Comparison of ENCODE assay signal across 1 cellular context in the genomic region with DNA sequence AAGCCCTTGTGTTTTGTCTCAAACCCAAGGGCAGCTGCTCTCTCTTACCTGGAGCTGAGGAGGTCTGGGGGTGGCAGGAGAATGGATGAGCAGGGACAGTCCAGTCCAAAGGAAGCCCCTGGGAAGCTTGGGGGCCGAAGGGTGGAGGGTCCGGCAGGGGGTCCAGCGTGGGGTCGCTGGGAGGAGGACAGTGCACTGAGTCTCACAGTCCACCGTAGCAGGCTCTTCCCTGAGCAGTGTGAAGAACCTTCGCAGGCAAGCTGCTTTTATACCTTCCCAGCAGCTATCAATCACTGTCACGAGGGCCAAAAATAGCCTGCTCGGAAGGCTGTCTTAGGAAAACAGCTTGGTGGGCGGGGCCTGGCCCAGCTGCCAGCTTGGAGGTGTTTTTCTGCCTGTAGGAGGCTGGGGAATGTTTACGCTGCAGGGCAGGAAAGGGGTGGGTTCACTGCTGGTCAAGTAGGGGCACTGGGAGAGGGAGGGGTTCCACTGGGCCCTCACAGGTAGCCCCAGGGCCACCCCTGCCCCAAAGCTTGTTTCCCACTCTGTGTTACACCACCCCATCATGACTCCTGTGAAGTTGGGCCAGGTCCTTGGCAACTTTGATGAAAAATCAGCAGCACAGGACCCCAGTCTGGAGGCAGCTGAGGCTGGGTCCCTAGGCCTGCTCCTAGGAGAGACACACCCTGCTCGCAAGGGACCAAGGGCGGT.
TF ChIP-seq lines count a peak whose summit lies in the region.

Gene DEPP1, minus strand, starts transcription at position 240 of the 711 bp plus-strand sequence. CDS start 779 bp downstream, outside the sequence.

TF ChIP-seq in HEK293, 187 proteins besides CTCF, POLR2A, EP300 and RAD21 (continued from another document and continues in another):
- TF ChIP-seq GLIS2 (tag by site-specific recombination; IDR thresholded peaks at IDR 0.05), result peak; percentile 86
- TF ChIP-seq, protein P1, sequence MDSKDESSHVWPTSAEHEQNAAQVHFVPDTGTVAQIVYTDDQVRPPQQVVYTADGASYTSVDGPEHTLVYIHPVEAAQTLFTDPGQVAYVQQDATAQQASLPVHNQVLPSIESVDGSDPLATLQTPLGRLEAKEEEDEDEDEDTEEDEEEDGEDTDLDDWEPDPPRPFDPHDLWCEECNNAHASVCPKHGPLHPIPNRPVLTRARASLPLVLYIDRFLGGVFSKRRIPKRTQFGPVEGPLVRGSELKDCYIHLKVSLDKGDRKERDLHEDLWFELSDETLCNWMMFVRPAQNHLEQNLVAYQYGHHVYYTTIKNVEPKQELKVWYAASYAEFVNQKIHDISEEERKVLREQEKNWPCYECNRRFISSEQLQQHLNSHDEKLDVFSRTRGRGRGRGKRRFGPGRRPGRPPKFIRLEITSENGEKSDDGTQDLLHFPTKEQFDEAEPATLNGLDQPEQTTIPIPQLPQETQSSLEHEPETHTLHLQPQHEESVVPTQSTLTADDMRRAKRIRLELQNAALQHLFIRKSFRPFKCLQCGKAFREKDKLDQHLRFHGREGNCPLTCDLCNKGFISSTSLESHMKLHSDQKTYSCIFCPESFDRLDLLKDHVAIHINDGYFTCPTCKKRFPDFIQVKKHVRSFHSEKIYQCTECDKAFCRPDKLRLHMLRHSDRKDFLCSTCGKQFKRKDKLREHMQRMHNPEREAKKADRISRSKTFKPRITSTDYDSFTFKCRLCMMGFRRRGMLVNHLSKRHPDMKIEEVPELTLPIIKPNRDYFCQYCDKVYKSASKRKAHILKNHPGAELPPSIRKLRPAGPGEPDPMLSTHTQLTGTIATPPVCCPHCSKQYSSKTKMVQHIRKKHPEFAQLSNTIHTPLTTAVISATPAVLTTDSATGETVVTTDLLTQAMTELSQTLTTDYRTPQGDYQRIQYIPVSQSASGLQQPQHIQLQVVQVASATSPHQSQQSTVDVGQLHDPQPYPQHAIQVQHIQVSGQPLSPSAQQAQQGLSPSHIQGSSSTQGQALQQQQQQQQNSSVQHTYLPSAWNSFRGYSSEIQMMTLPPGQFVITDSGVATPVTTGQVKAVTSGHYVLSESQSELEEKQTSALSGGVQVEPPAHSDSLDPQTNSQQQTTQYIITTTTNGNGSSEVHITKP (tag by site-specific recombination; IDR thresholded peaks at IDR 0.05), result peak; percentile 92
- TF ChIP-seq ZFHX2 (tag by site-specific recombination; conservative IDR thresholded peaks at IDR 0.05), result peak; percentile 79
- TF ChIP-seq, protein P2, sequence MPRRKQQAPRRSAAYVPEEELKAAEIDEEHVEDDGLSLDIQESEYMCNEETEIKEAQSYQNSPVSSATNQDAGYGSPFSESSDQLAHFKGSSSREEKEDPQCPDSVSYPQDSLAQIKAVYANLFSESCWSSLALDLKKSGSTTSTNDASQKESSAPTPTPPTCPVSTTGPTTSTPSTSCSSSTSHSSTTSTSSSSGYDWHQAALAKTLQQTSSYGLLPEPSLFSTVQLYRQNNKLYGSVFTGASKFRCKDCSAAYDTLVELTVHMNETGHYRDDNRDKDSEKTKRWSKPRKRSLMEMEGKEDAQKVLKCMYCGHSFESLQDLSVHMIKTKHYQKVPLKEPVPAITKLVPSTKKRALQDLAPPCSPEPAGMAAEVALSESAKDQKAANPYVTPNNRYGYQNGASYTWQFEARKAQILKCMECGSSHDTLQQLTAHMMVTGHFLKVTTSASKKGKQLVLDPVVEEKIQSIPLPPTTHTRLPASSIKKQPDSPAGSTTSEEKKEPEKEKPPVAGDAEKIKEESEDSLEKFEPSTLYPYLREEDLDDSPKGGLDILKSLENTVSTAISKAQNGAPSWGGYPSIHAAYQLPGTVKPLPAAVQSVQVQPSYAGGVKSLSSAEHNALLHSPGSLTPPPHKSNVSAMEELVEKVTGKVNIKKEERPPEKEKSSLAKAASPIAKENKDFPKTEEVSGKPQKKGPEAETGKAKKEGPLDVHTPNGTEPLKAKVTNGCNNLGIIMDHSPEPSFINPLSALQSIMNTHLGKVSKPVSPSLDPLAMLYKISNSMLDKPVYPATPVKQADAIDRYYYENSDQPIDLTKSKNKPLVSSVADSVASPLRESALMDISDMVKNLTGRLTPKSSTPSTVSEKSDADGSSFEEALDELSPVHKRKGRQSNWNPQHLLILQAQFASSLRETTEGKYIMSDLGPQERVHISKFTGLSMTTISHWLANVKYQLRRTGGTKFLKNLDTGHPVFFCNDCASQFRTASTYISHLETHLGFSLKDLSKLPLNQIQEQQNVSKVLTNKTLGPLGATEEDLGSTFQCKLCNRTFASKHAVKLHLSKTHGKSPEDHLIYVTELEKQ (tag by site-specific recombination; IDR thresholded peaks at IDR 0.05; ENCODE audit: borderline replicate concordance), result peak; percentile 69; the same call in 1 of the 2 replicates
- TF ChIP-seq KLF10 (tag by site-specific recombination; IDR thresholded peaks at IDR 0.05), result peak; percentile 74
- no peak for TF ChIP-seq KLF8 (tag by site-specific recombination; IDR thresholded peaks at IDR 0.05)
- TF ChIP-seq SP2 (tag by site-specific recombination; IDR thresholded peaks at IDR 0.05), result peak; percentile 90
- TF ChIP-seq, protein P3, sequence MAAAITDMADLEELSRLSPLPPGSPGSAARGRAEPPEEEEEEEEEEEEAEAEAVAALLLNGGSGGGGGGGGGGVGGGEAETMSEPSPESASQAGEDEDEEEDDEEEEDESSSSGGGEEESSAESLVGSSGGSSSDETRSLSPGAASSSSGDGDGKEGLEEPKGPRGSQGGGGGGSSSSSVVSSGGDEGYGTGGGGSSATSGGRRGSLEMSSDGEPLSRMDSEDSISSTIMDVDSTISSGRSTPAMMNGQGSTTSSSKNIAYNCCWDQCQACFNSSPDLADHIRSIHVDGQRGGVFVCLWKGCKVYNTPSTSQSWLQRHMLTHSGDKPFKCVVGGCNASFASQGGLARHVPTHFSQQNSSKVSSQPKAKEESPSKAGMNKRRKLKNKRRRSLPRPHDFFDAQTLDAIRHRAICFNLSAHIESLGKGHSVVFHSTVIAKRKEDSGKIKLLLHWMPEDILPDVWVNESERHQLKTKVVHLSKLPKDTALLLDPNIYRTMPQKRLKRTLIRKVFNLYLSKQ (tag by site-specific recombination; IDR thresholded peaks at IDR 0.05; ENCODE audit: borderline replicate concordance), result no peak
- TF ChIP-seq, protein P4, sequence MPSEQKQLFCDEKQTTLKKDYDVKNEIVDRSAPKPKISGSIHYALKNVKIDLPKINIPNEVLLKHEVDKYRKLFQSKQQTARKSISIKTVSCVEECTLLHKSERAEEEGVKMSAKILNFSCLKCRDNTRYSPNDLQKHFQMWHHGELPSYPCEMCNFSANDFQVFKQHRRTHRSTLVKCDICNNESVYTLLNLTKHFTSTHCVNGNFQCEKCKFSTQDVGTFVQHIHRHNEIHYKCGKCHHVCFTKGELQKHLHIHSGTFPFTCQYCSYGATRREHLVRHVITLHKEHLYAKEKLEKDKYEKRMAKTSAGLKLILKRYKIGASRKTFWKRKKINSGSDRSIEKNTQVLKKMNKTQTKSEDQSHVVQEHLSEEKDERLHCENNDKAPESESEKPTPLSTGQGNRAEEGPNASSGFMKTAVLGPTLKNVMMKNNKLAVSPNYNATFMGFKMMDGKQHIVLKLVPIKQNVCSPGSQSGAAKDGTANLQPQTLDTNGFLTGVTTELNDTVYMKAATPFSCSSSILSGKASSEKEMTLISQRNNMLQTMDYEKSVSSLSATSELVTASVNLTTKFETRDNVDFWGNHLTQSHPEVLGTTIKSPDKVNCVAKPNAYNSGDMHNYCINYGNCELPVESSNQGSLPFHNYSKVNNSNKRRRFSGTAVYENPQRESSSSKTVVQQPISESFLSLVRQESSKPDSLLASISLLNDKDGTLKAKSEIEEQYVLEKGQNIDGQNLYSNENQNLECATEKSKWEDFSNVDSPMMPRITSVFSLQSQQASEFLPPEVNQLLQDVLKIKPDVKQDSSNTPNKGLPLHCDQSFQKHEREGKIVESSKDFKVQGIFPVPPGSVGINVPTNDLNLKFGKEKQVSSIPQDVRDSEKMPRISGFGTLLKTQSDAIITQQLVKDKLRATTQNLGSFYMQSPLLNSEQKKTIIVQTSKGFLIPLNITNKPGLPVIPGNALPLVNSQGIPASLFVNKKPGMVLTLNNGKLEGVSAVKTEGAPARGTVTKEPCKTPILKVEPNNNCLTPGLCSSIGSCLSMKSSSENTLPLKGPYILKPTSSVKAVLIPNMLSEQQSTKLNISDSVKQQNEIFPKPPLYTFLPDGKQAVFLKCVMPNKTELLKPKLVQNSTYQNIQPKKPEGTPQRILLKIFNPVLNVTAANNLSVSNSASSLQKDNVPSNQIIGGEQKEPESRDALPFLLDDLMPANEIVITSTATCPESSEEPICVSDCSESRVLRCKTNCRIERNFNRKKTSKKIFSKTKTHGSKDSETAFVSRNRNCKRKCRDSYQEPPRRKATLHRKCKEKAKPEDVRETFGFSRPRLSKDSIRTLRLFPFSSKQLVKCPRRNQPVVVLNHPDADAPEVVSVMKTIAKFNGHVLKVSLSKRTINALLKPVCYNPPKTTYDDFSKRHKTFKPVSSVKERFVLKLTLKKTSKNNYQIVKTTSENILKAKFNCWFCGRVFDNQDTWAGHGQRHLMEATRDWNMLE (tag by site-specific recombination; conservative IDR thresholded peaks at IDR 0.05; ENCODE audit: low read depth), result no peak
- TF ChIP-seq ZNF629 (tag by site-specific recombination; IDR thresholded peaks at IDR 0.05), result peak; percentile 46; the same call in 1 of the 2 replicates
- TF ChIP-seq ZNF366 (tag by site-specific recombination; conservative IDR thresholded peaks at IDR 0.05), result 0 out of 2 replicates have a peak, but pooled peaks have one; percentile 14
- TF ChIP-seq, protein P5, sequence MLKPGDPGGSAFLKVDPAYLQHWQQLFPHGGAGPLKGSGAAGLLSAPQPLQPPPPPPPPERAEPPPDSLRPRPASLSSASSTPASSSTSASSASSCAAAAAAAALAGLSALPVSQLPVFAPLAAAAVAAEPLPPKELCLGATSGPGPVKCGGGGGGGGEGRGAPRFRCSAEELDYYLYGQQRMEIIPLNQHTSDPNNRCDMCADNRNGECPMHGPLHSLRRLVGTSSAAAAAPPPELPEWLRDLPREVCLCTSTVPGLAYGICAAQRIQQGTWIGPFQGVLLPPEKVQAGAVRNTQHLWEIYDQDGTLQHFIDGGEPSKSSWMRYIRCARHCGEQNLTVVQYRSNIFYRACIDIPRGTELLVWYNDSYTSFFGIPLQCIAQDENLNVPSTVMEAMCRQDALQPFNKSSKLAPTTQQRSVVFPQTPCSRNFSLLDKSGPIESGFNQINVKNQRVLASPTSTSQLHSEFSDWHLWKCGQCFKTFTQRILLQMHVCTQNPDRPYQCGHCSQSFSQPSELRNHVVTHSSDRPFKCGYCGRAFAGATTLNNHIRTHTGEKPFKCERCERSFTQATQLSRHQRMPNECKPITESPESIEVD (tag by site-specific recombination; IDR thresholded peaks at IDR 0.05), result peak; percentile 89
- 0 out of 2 replicates have a peak, but pooled peaks have one; percentile 59 for TF ChIP-seq HOXC10 (CRISPR knock-in tag; IDR thresholded peaks at IDR 0.05)
- TF ChIP-seq FEZF1 (tag by site-specific recombination; IDR thresholded peaks at IDR 0.05), result 0 out of 2 replicates have a peak, but pooled peaks have one; percentile 26
- TF ChIP-seq, protein P6, sequence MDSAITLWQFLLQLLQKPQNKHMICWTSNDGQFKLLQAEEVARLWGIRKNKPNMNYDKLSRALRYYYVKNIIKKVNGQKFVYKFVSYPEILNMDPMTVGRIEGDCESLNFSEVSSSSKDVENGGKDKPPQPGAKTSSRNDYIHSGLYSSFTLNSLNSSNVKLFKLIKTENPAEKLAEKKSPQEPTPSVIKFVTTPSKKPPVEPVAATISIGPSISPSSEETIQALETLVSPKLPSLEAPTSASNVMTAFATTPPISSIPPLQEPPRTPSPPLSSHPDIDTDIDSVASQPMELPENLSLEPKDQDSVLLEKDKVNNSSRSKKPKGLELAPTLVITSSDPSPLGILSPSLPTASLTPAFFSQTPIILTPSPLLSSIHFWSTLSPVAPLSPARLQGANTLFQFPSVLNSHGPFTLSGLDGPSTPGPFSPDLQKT (IDR thresholded peaks at IDR 0.05; ENCODE audit: borderline replicate concordance, low read depth, low read length), result 0 out of 2 replicates have a peak, but pooled peaks have one; percentile 48
- TF ChIP-seq ZBTB44 (tag by site-specific recombination; IDR thresholded peaks at IDR 0.05), result no peak
- TF ChIP-seq ZNF610 (tag by site-specific recombination; IDR thresholded peaks at IDR 0.05; ENCODE audit: borderline replicate concordance), result 0 out of 2 replicates have a peak, but pooled peaks have one; percentile 27
- peak; percentile 86 for TF ChIP-seq SP7 (tag by site-specific recombination; IDR thresholded peaks at IDR 0.05)
- TF ChIP-seq, protein P7, sequence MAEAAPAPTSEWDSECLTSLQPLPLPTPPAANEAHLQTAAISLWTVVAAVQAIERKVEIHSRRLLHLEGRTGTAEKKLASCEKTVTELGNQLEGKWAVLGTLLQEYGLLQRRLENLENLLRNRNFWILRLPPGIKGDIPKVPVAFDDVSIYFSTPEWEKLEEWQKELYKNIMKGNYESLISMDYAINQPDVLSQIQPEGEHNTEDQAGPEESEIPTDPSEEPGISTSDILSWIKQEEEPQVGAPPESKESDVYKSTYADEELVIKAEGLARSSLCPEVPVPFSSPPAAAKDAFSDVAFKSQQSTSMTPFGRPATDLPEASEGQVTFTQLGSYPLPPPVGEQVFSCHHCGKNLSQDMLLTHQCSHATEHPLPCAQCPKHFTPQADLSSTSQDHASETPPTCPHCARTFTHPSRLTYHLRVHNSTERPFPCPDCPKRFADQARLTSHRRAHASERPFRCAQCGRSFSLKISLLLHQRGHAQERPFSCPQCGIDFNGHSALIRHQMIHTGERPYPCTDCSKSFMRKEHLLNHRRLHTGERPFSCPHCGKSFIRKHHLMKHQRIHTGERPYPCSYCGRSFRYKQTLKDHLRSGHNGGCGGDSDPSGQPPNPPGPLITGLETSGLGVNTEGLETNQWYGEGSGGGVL (tag by site-specific recombination; IDR thresholded peaks at IDR 0.05), result peak; percentile 71; the same call in 1 of the 2 replicates
- TF ChIP-seq KLF9 (tag by site-specific recombination; IDR thresholded peaks at IDR 0.05; ENCODE audit: low read depth), result peak; percentile 82
- TF ChIP-seq EGR2 (tag by site-specific recombination; IDR thresholded peaks at IDR 0.05; ENCODE audit: low read depth), result peak; percentile 70; the same call in 1 of the 2 replicates
- peak; percentile 37; the same call in 1 of the 2 replicates for TF ChIP-seq ZSCAN30 (tag by site-specific recombination; IDR thresholded peaks at IDR 0.05)
- TF ChIP-seq PBX3 (CRISPR knock-in tag; IDR thresholded peaks at IDR 0.05), result peak; percentile 97
- peak; percentile 73 for TF ChIP-seq GLIS1 (tag by site-specific recombination; IDR thresholded peaks at IDR 0.05)
- peak; percentile 70; the same call in 1 of the 2 replicates for TF ChIP-seq ZNF600 (tag by site-specific recombination; IDR thresholded peaks at IDR 0.05)
